In genomic region chr11:67401495-67402191, GRCh38 we compare ENCODE assay signal across 8 cellular contexts. TPM values are rescaled to one million over a fixed set of nuclear protein-coding genes. Genes with fewer than 3 reads are reported as not detected.
DNase-seq lines count a peak whose midpoint lies in the region; FAIRE-seq and TF ChIP-seq lines count a peak whose summit lies in the region.

Gene PPP1CA, minus strand, starts transcription at chr11:67401858. Its CDS starts 76 bp downstream, at chr11:67401782.

- WGBS in stomach, 5 donors = 0 to 1% (median 1%) methylated on average over 16 to 73 of the region's 73 CpGs

- H3K27me3 Mint-ChIP-seq in neural crest cell (ENCODE audit: low read depth) = no peaks in the 10 kb centered on the region

- H3K27ac ChIP-seq in stomach = peak within 1 kb of the TSS; percentile 92 to 98 (median 96)

- peak within 1 kb of the TSS; percentile 91 for H3K4me3 Mint-ChIP-seq in neural crest cell

- intact Hi-C loops in stomach (cut with DNase I; ENCODE audit: low total_unique reads) = no loop called here

- H3K36me3 ChIP-seq in MG63 (peaks cover 42% of the 10 kb centered on the region), stomach (peaks cover 28 to 40% (median 35%) of the 10 kb centered on the region in 4 donors)

- peak; percentile 91 for DNase-seq in ELR (ENCODE audit: low read depth)
- DNase-seq in H54 (ENCODE audit: insufficient read length, low spot score) = peak; percentile 95
- peak; percentile 89 for DNase-seq in MG63
- peak; percentile 90 for DNase-seq in SIG-M5 treated with dmso at 0.1 percent for 504 hours (lab: John Stamatoyannopoulos, UW; ENCODE audit: unreplicated experiment)
- DNase-seq in activated gamma-delta T cell (lab: John Stamatoyannopoulos, UW) = peak; percentile 92
- DNase-seq in fibroblast of villous mesenchyme (ENCODE audit: low read depth) = peak; percentile 90
- peak; percentile 83 for DNase-seq in neural crest cell (ENCODE audit: low read depth, low spot score)
- peak; percentile 93 for DNase-seq in stomach

- H3K9me3 Mint-ChIP-seq in neural crest cell = no peaks in the 10 kb centered on the region

- TF ChIP-seq CTCF in fibroblast of villous mesenchyme (IDR thresholded peaks at IDR 0.05; ENCODE audit: insufficient read depth, low read depth, low read length) (peak; percentile 16), neural crest cell (conservative IDR thresholded peaks at IDR 0.05) (peak; percentile 75), stomach (IDR thresholded peaks at IDR 0.05) (peak in 3 of 7 experiments; percentile 40 to 86 (median 49))

- no peak for TF ChIP-seq EP300 in stomach (IDR thresholded peaks at IDR 0.05)

- peak within 1 kb of the TSS; percentile 27 for H3K27ac Mint-ChIP-seq in neural crest cell (ENCODE audit: unreplicated experiment)

- FAIRE-seq in H54 (lab: Jason Lieb, UNC) = no peak

- peaks cover 31 to 62% (median 56%) of the 10 kb centered on the region in 4 donors for H3K4me1 ChIP-seq in stomach

- no peaks in the 10 kb centered on the region for H3K27me3 ChIP-seq in MG63
- peaks cover 0 to 27% (median 0%) of the 10 kb centered on the region in 3 donors for H3K27me3 ChIP-seq in stomach

- H3K36me3 Mint-ChIP-seq in neural crest cell (ENCODE audit: low read depth) = no peaks in the 10 kb centered on the region

- H3K9me3 ChIP-seq in MG63 (no peaks in the 10 kb centered on the region), stomach (no peaks in the 10 kb centered on the region)

- TF ChIP-seq POLR2A in H54 (IDR thresholded peaks at IDR 0.05; ENCODE audit: low read depth, low read length) (peak; percentile 88), stomach (IDR thresholded peaks at IDR 0.05) (peak in 1 of 4 donors; percentile 0)

- peaks cover 20% of the 10 kb centered on the region for H3K4me1 Mint-ChIP-seq in neural crest cell

- peak within 1 kb of the TSS; percentile 97 for H3K4me3 ChIP-seq in MG63
- H3K4me3 ChIP-seq in fibroblast of villous mesenchyme (ENCODE audit: low read depth, low read length) = peak within 1 kb of the TSS; percentile 90
- peak within 1 kb of the TSS; percentile 77 to 98 (median 88) for H3K4me3 ChIP-seq in stomach

RNA-seq across cellular contexts. Expression of gene PPP1CA, which starts in this region (rescaled TPM):
- 244 and 262 TPM in 2 replicates for total RNA-seq in MG63 (2014; rRNA removed; shearing (Covaris generic); ENCODE audit: low replicate concordance)
- total RNA-seq in fibroblast of villous mesenchyme (172 and 202 TPM in 2 replicates), neural crest cell (222 and 223 TPM in 2 replicates), stomach (100 to 1,000 TPM in 2 of 5 donors, 10 to 100 TPM in 3; 28.6 to 229 (median 97.9) TPM)
- 100 to 1,000 TPM; 109 to 203 (median 153) TPM for polyA plus RNA-seq in stomach

Comparison
In these comparisons a context has a peak if more than half of its experiments do, and no peak if none do; other contexts are left out.
1. Peak in every context shown above with its lines: DNase-seq, H3K4me3 ChIP-seq and H3K27ac ChIP-seq.